19 cellular contexts compared by ENCODE assay signal in the genomic region with DNA sequence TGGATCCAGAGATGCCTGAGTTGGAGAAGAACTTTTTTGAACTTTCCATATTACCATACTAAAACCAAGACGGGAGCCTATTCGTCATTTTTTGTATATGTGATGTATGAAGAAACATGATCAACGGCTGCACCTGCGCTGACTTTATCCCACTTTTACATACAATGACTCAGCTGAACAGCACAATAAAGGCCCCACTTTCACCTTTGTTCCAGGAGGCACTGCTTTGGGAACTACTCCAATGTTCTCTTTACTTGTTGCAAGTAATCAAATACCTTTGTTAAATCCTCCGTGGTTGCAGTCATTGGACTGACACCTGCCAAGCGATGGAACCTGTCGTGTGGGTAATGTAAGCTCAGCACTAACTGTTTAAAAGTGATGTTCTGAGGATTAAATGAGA. TPM values are rescaled to one million over a fixed set of nuclear protein-coding genes. Genes with fewer than 3 reads are reported as not detected.
DNase-seq lines count a peak whose midpoint lies in the region; ATAC-seq and TF ChIP-seq lines count a peak whose summit lies in the region.
"Had no signal": no experiment of that assay in that cellular context is flagged by ENCODE, and none has a peak within 500 bp of the region (broad histone marks: within the 10 kb centered on the region; RNA-seq: fewer than 3 reads in every experiment).

No MANE protein-coding gene starts in this region.

- no peaks in the 10 kb centered on the region for H4K20me1 ChIP-seq in PC-3 (ENCODE audit: low read length)

- H3K9me3 ChIP-seq in PC-3 (ENCODE audit: low read length) (no peaks in the 10 kb centered on the region), uterus (no peaks in the 10 kb centered on the region)
- H3K9me3 ChIP-seq: SK-N-SH had no signal

- H3K4me1 ChIP-seq in PC-3 (ENCODE audit: insufficient read depth, low read length) = peaks cover 28% of the 10 kb centered on the region
- no peaks in the 10 kb centered on the region for H3K4me1 ChIP-seq in uterus

- 0 out of 2 replicates have a peak overlapping the region, but pooled peaks have one; percentile 0 for H3K4me2 ChIP-seq in PC-3 (ENCODE audit: low read length)
- H3K4me2 ChIP-seq: SK-N-SH had no signal

- TF ChIP-seq CTCF in PC-3 (conservative IDR thresholded peaks at IDR 0.05; ENCODE audit: low read depth, low read length) (no peak), uterus (IDR thresholded peaks at IDR 0.05) (no peak)

- BruUV-seq in PC-3 (replicated peaks; lab: Mats Ljungman, UMichigan) = no TSS peak

- TF ChIP-seq POLR2A in uterus (IDR thresholded peaks at IDR 0.05) = no peak

- ATAC-seq in PC-3 = no peak; the same call in 1 of the 2 replicates
- ATAC-seq in left colon = peak; percentile 86
- no peak for ATAC-seq in GM18858 (IDR thresholded peaks at IDR 0.05; ENCODE audit: unreplicated experiment)
- no peak for ATAC-seq in HG03378 (IDR thresholded peaks at IDR 0.05; ENCODE audit: unreplicated experiment)
- ATAC-seq: HCT116 had no signal

- no peaks in the 10 kb centered on the region for H3K79me2 ChIP-seq in PC-3 (ENCODE audit: low read length)

- POLR2A ChIA-PET in PC-3 (lab: Charles Lee; ENCODE audit: unreplicated experiment) = no interaction called here

- H3K27ac ChIP-seq in PC-3 (ENCODE audit: low read length) = no peak overlapping the region
- H3K27ac ChIP-seq in uterus = no peak overlapping the region
- H3K27ac ChIP-seq: RWPE1 had no signal

- H3K9me2 ChIP-seq in PC-3 (replicated peaks; ENCODE audit: low read length) = no peaks in the 10 kb centered on the region
- H3K9me2 ChIP-seq: SK-N-SH had no signal

- H2AFZ ChIP-seq in PC-3 (ENCODE audit: low read length) = no peak overlapping the region

- H3K27me3 ChIP-seq in PC-3 (ENCODE audit: low read length) (no peaks in the 10 kb centered on the region), uterus (no peaks in the 10 kb centered on the region)

- intact Hi-C loops in PC-3 (cut with micrococcal nuclease) = no loop called here
- intact Hi-C loops in left colon (cut with DNase I, micrococcal nuclease) = loop anchor here in 1 of 2 donors (5.0 kb wide), 1 partner anchor 240 kb away; no protein-coding TSS in a partner anchor
- intact Hi-C loops in uterus (cut with DNase I; ENCODE audit: low total_unique reads) = no loop called here

- CTCF ChIA-PET in PC-3 (lab: Charles Lee) = no interaction called here

- H3F3A ChIP-seq in PC-3 (ENCODE audit: low read length, unreplicated experiment) = no peaks in the 10 kb centered on the region

- H3K4me3 ChIP-seq in PC-3 (ENCODE audit: low read length) (no peak overlapping the region), uterus (no peak overlapping the region)

- no peak overlapping the region for H3K9ac ChIP-seq in PC-3 (ENCODE audit: low read length)
- H3K9ac ChIP-seq: SK-N-SH had no signal

- DNase-seq in NCI-H345 (lab: John Stamatoyannopoulos, UW) (peak; percentile 28), NCI-H345 treated with DMSO at 0.1 percent for 48 hours (lab: John Stamatoyannopoulos, UW; ENCODE audit: unreplicated experiment) (no peak), PC-3 (peak; percentile 44), left colon (no peak), uterus (no peak)
- DNase-seq: DND-41, GOT3, MV-4-11, NCI-H1694, NCI-H2081, NCI-H2227 treated with DMSO at 0.1 percent for 48 hours, NCI-H524, NCI-H82, SIG-M5, SK-N-SH had no signal

- H3K36me3 ChIP-seq in PC-3 (ENCODE audit: low read depth, low read length) (no peaks in the 10 kb centered on the region), uterus (no peaks in the 10 kb centered on the region)

RNA-seq across cellular contexts. Expression of a gene that starts 17.3 kb away (rescaled TPM):
- 2.4 and 5.4 TPM in 2 replicates for total RNA-seq in PC-3 (2014; rRNA removed)
- 10 to 100 TPM; 17.6 to 35.1 TPM for total RNA-seq in left colon
- total RNA-seq in uterus = 10 to 100 TPM in 3 of 4 donors, 1 to 10 TPM in 1; 8.7 to 70.6 (median 26.4) TPM

RNA-seq across cellular contexts. Expression of a gene that starts 35.2 kb away (rescaled TPM):
- total RNA-seq in PC-3 (2014; rRNA removed) (9.1 and 11.4 TPM in 2 replicates), left colon (1 to 10 TPM; 6.2 to 8.0 TPM), uterus (10 to 100 TPM in 2 of 4 donors, 1 to 10 TPM in 2; 6.5 to 24.3 (median 14.6) TPM)

RNA-seq across cellular contexts. Expression of a gene that starts 54.4 kb away (rescaled TPM):
- 4.5 and 5.4 TPM in 2 replicates for total RNA-seq in PC-3 (2014; rRNA removed)
- 10 to 100 TPM; 21.2 to 21.6 TPM for total RNA-seq in left colon
- 10 to 100 TPM in 3 of 4 donors, 1 to 10 TPM in 1; 9.1 to 64.2 (median 20.8) TPM for total RNA-seq in uterus

Comparison
In these comparisons a context has a peak if more than half of its experiments do, and no peak if none do; other contexts are left out.
1. DNase-seq: peak in NCI-H345 (single experiment) and PC-3 (single experiment); none in NCI-H345 treated with DMSO at 0.1 percent for 48 hours (single experiment), left colon (0 of 2) and uterus (0 of 2).